In genomic region chr9:124859803-124860581, GRCh38 we compare ENCODE assay signal across 10 cellular contexts. TPM values are rescaled to one million over a fixed set of nuclear protein-coding genes. Genes with fewer than 3 reads are reported as not detected.
DNase-seq lines count a peak whose midpoint lies in the region; ATAC-seq, FAIRE-seq and TF ChIP-seq lines count a peak whose summit lies in the region.
"Had no signal": no experiment of that assay in that cellular context is flagged by ENCODE, and none has a peak within 500 bp of the region (broad histone marks: within the 10 kb centered on the region; RNA-seq: fewer than 3 reads in every experiment).

No MANE protein-coding gene starts in this region.

- H3K27ac ChIP-seq in GM23338 (ENCODE audit: low read depth): peak overlapping the region; percentile 91
- no peak overlapping the region for H3K27ac ChIP-seq in SJSA1
- peak overlapping the region in 1 of 2 donors; percentile 13 for H3K27ac ChIP-seq in esophagus (ENCODE audit: low read depth in 2 of 2, low read length in 1 of 2)
- H3K27ac ChIP-seq in sigmoid colon: peak overlapping the region in 3 of 4 donors; percentile 92 to 95 (median 94)

- DNase-seq in GM23338 (ENCODE audit: low spot score) (no peak), SJSA1 (ENCODE audit: low read depth in 1 of 2, low spot score in 2 of 2) (no peak), sigmoid colon (no peak), NCI-H446 treated with DMSO at 0.1 percent for 48 hours (lab: John Stamatoyannopoulos, UW) (no peak), frontal cortex (ENCODE audit: low spot score in 2 of 2) (no peak), H4 (ENCODE audit: low spot score) (no peak)
- DNase-seq: left cardiac atrium, substantia nigra had no signal

- intact Hi-C loops in sigmoid colon (cut with DNase I): loop anchor here (10.0 kb wide), 1 partner anchor 245 kb away; no protein-coding TSS in a partner anchor

- peak overlapping the region; percentile 99 for H3K4me3 ChIP-seq in GM23338
- H3K4me3 ChIP-seq in SJSA1: peak overlapping the region; percentile 90
- peak overlapping the region; percentile 87 to 92 for H3K4me3 ChIP-seq in esophagus (ENCODE audit: low read depth in 1 of 2, low read length in 2 of 2)
- H3K4me3 ChIP-seq in sigmoid colon: peak overlapping the region in 2 of 4 donors; percentile 85 to 86

- ATAC-seq in GM23338 (no peak), GM19467 (IDR thresholded peaks at IDR 0.05; ENCODE audit: unreplicated experiment) (no peak)
- ATAC-seq: left cardiac atrium had no signal

- H3K4me1 ChIP-seq in GM23338 (ENCODE audit: insufficient read depth) (peaks cover 17% of the 10 kb centered on the region), SJSA1 (replicated peaks) (peaks cover 19% of the 10 kb centered on the region), esophagus (ENCODE audit: control insufficient read depth in 2 of 2, insufficient read depth in 2 of 2, low read length in 1 of 2) (peaks cover 2 to 6% of the 10 kb centered on the region in 2 donors), sigmoid colon (peaks cover 0 to 34% (median 24%) of the 10 kb centered on the region in 4 donors)

- peaks cover 52% of the 10 kb centered on the region for H3K36me3 Mint-ChIP-seq in GM23338 (ENCODE audit: low read depth)

- no peaks in the 10 kb centered on the region for H3K9me3 ChIP-seq in SJSA1 (replicated peaks)
- no peaks in the 10 kb centered on the region for H3K9me3 ChIP-seq in esophagus (ENCODE audit: control insufficient read depth in 2 of 2, insufficient read depth in 1 of 2, low read depth in 1 of 2, low read length in 1 of 2)
- no peaks in the 10 kb centered on the region for H3K9me3 ChIP-seq in sigmoid colon

- TF ChIP-seq EP300 in sigmoid colon (IDR thresholded peaks at IDR 0.05): no peak

- peaks cover 23% of the 10 kb centered on the region for H3K4me1 Mint-ChIP-seq in GM23338

- TF ChIP-seq CTCF in GM23338 (conservative IDR thresholded peaks at IDR 0.05; ENCODE audit: low read depth in 2 of 2) (no peak), sigmoid colon (IDR thresholded peaks at IDR 0.05) (no peak)

- FAIRE-seq in frontal cortex (lab: Jason Lieb, UNC): no peak

- TF ChIP-seq POLR2A in sigmoid colon (IDR thresholded peaks at IDR 0.05): no peak

- peak overlapping the region; percentile 97 for H3K4me3 Mint-ChIP-seq in GM23338

- peaks cover 62% of the 10 kb centered on the region for H3F3A ChIP-seq in GM23338 (replicated peaks; ENCODE audit: low read depth)

- H3K27me3 ChIP-seq in GM23338 (ENCODE audit: insufficient read depth) (no peaks in the 10 kb centered on the region), SJSA1 (replicated peaks) (no peaks in the 10 kb centered on the region), esophagus (ENCODE audit: control insufficient read depth in 1 of 2, insufficient read depth in 2 of 2, low read length in 2 of 2) (no peaks in the 10 kb centered on the region), sigmoid colon (no peaks in the 10 kb centered on the region)

- no peak overlapping the region for H2AFZ ChIP-seq in GM23338

- H3K4me2 ChIP-seq in GM23338: peak overlapping the region; percentile 99

- peaks cover 36% of the 10 kb centered on the region for H3K27me3 Mint-ChIP-seq in GM23338 (ENCODE audit: insufficient read depth, low read depth, poor library complexity)

- H3K36me3 ChIP-seq in GM23338 (ENCODE audit: insufficient read depth): peaks cover 32% of the 10 kb centered on the region
- peaks cover 58% of the 10 kb centered on the region for H3K36me3 ChIP-seq in SJSA1
- peaks cover 10 to 43% of the 10 kb centered on the region in 2 donors for H3K36me3 ChIP-seq in esophagus (ENCODE audit: control insufficient read depth in 2 of 2, insufficient read depth in 2 of 2, low read length in 1 of 2)
- H3K36me3 ChIP-seq in sigmoid colon: peaks cover 3 to 45% (median 33%) of the 10 kb centered on the region in 4 donors

- peaks cover 32% of the 10 kb centered on the region for H3K79me2 ChIP-seq in GM23338 (replicated peaks; ENCODE audit: insufficient read depth)

- no peaks in the 10 kb centered on the region for H3K9me2 ChIP-seq in GM23338 (ENCODE audit: insufficient read depth)

- 39 to 44% methylated on average over 10 of the region's 10 CpGs for WGBS in esophagus, 2 donors
- WGBS in sigmoid colon, 2 donors: 59 to 63% methylated on average over 10 of the region's 10 CpGs

- peaks cover 3% of the 10 kb centered on the region; the same call in 1 of the 3 replicates for H3K9me3 Mint-ChIP-seq in GM23338

- peak overlapping the region; percentile 89 for H3K27ac Mint-ChIP-seq in GM23338

- peaks cover 36% of the 10 kb centered on the region for H4K20me1 ChIP-seq in GM23338 (replicated peaks; ENCODE audit: insufficient read depth)

TF ChIP-seq in GM23338, 12 proteins besides CTCF, POLR2A, EP300 and RAD21 (continues in another document):
- TF ChIP-seq REST (IDR thresholded peaks at IDR 0.05; ENCODE audit: unreplicated experiment) (no peak), ZNF331 (CRISPR knock-in tag; IDR thresholded peaks at IDR 0.05; ENCODE audit: low read depth) (no peak), CREB1 (CRISPR knock-in tag; IDR thresholded peaks at IDR 0.05; ENCODE audit: low read depth) (no peak), JUNB (IDR thresholded peaks at IDR 0.05; ENCODE audit: unreplicated experiment) (no peak), STAT1 (IDR thresholded peaks at IDR 0.05; ENCODE audit: unreplicated experiment) (no peak), EZH2phosphoT487 (IDR thresholded peaks at IDR 0.05; ENCODE audit: unreplicated experiment) (no peak), ZNF114 (CRISPR knock-in tag; IDR thresholded peaks at IDR 0.05) (no peak)

RNA-seq across cellular contexts. Expression of gene RPL35, which starts 1.8 kb away (rescaled TPM):
- total RNA-seq in GM23338 (2014; rRNA removed; shearing (Covaris generic)): 1,202 and 1,683 TPM in 2 replicates
- polyA plus RNA-seq in GM23338 (2016; fragmentation: Nextera tagmentation; extraction: Ambion mirVana): 4,143 and 4,572 TPM in 2 replicates
- 1,575 and 1,653 TPM in 2 replicates for total RNA-seq in SJSA1 (2014; rRNA removed; shearing (Covaris generic))
- polyA plus RNA-seq in esophagus: 1,000 to 10,000 TPM; 3,603 to 5,640 TPM
- 1,000 to 10,000 TPM; 1,773 to 4,392 (median 3,675) TPM for total RNA-seq in sigmoid colon
- 1,000 to 10,000 TPM; 3,565 to 4,971 (median 3,954) TPM for polyA plus RNA-seq in sigmoid colon
- 884 TPM for total RNA-seq in frontal cortex
- total RNA-seq in H4 (2014; rRNA removed; shearing (Covaris generic)): 2,412 and 2,808 TPM in 2 replicates

RNA-seq across cellular contexts. Expression of gene ARPC5L, which starts 1.9 kb away (rescaled TPM):
- 35.9 and 41.2 TPM in 2 replicates for total RNA-seq in GM23338 (2014; rRNA removed; shearing (Covaris generic))
- polyA plus RNA-seq in GM23338 (2016; fragmentation: Nextera tagmentation; extraction: Ambion mirVana) (84.5 and 87.3 TPM in 2 replicates), esophagus (10 to 100 TPM; 30.2 to 64.4 TPM), sigmoid colon (10 to 100 TPM; 57.7 to 70.3 (median 65.7) TPM)
- total RNA-seq in SJSA1 (2014; rRNA removed; shearing (Covaris generic)): 31.5 and 41.3 TPM in 2 replicates
- total RNA-seq in sigmoid colon (10 to 100 TPM; 16.9 to 26.2 (median 24.5) TPM), frontal cortex (10.6 TPM)
- 22.1 and 35.7 TPM in 2 replicates for total RNA-seq in H4 (2014; rRNA removed; shearing (Covaris generic))

RNA-seq across cellular contexts. Expression of gene WDR38, which starts 6.7 kb away (rescaled TPM):
- total RNA-seq in GM23338 (2014; rRNA removed; shearing (Covaris generic)): not detected in 2 replicates
- polyA plus RNA-seq in GM23338 (2016; fragmentation: Nextera tagmentation; extraction: Ambion mirVana): not detected in 2 replicates
- total RNA-seq in SJSA1 (2014; rRNA removed; shearing (Covaris generic)): not detected in 2 replicates
- polyA plus RNA-seq in esophagus: not detected
- not detected for total RNA-seq in sigmoid colon
- not detected for polyA plus RNA-seq in sigmoid colon
- total RNA-seq in frontal cortex: not detected
- total RNA-seq in H4 (2014; rRNA removed; shearing (Covaris generic)): not detected in 2 replicates
- total RNA-seq: left cardiac atrium had no signal
